19 cellular contexts compared by ENCODE assay signal in genomic region chr1:24605534-24606295, GRCh38. TPM values are rescaled to one million over a fixed set of nuclear protein-coding genes. Genes with fewer than 3 reads are reported as not detected.
DNase-seq lines count a peak whose midpoint lies in the region; ATAC-seq and TF ChIP-seq lines count a peak whose summit lies in the region.
"Had no signal": no experiment of that assay in that cellular context is flagged by ENCODE, and none has a peak within 500 bp of the region (broad histone marks: within the 10 kb centered on the region; RNA-seq: fewer than 3 reads in every experiment).

No MANE protein-coding gene starts in this region.

- H3K9ac ChIP-seq in endodermal cell (ENCODE audit: extremely low read depth, low read length, poor library complexity, severe bottlenecking), result no peak overlapping the region
- H3K9ac ChIP-seq in liver (ENCODE audit: low read depth in 1 of 2, low read length in 2 of 2), result no peak overlapping the region
- H3K9ac ChIP-seq in trophoblast cell (ENCODE audit: low read length), result no peak overlapping the region
- H3K9ac ChIP-seq: BLaER1 had no signal

- no peak overlapping the region for H3K27ac ChIP-seq in GM23338 (ENCODE audit: low read depth)
- no peak overlapping the region for H3K27ac ChIP-seq in endodermal cell (ENCODE audit: low read depth, low read length)
- H3K27ac ChIP-seq in liver (ENCODE audit: low read depth in 1 of 2, low read length in 2 of 2), result peak overlapping the region in 1 of 2 donors; percentile 19
- H3K27ac ChIP-seq in trophoblast cell (ENCODE audit: low read depth, low read length), result peak overlapping the region; percentile 76
- no peak overlapping the region for H3K27ac ChIP-seq in SJCRH30
- H3K27ac ChIP-seq: BLaER1 had no signal

- H3K4me3 Mint-ChIP-seq in GM23338 (no peak overlapping the region), endodermal cell (no peak overlapping the region), T-helper 17 cell (no peak overlapping the region)
- H3K4me3 Mint-ChIP-seq: CD8-positive, alpha-beta memory T cell had no signal

- 96% methylated on average over 7 to 19 of the region's 19 CpGs for WGBS in endodermal cell (ENCODE audit: insufficient coverage in 1 of 2, insufficient read length in 1 of 2), 2 experiments
- 55% methylated on average over 19 of the region's 19 CpGs for WGBS in liver
- WGBS in trophoblast cell (ENCODE audit: extremely low coverage, insufficient coverage, insufficient read length), result no CpG with 5 or more reads among the region's 19 CpGs

- H3K27ac Mint-ChIP-seq in GM23338 (no peak overlapping the region), endodermal cell (peak overlapping the region; percentile 19), T-helper 17 cell (no peak overlapping the region)
- H3K27ac Mint-ChIP-seq: CD8-positive, alpha-beta memory T cell had no signal

- H3K4me2 ChIP-seq in GM23338, result no peak overlapping the region
- no peak overlapping the region for H3K4me2 ChIP-seq in trophoblast cell (ENCODE audit: low read length)
- H3K4me2 ChIP-seq: BLaER1 had no signal

- H2BK120ac ChIP-seq in trophoblast cell (ENCODE audit: insufficient read depth, low read length, poor library complexity), result no peak overlapping the region

- no peak overlapping the region for H2BK12ac ChIP-seq in trophoblast cell (ENCODE audit: low read length)

- H3K36me3 ChIP-seq in GM23338 (ENCODE audit: insufficient read depth) (no peaks in the 10 kb centered on the region), endodermal cell (ENCODE audit: control insufficient read depth, insufficient read depth, low read length) (no peaks in the 10 kb centered on the region), liver (ENCODE audit: control insufficient read depth in 4 of 4, insufficient read depth in 3 of 4, low read depth in 1 of 4, low read length in 3 of 4) (no peaks in the 10 kb centered on the region), trophoblast cell (ENCODE audit: control insufficient read depth in 1 of 2, insufficient read depth in 2 of 2, low read length in 2 of 2) (no peaks in the 10 kb centered on the region), SJCRH30 (no peaks in the 10 kb centered on the region)
- H3K36me3 ChIP-seq: BLaER1, HAP-1 had no signal

- no peak overlapping the region for H2BK5ac ChIP-seq in trophoblast cell (ENCODE audit: low read depth, low read length, poor library complexity)

- H3K27me3 ChIP-seq in GM23338 (ENCODE audit: insufficient read depth), result no peaks in the 10 kb centered on the region
- H3K27me3 ChIP-seq in endodermal cell (ENCODE audit: control insufficient read depth, insufficient read depth, low read length, poor library complexity, severe bottlenecking), result no peaks in the 10 kb centered on the region
- H3K27me3 ChIP-seq in liver (ENCODE audit: control insufficient read depth in 4 of 4, insufficient read depth in 4 of 4, low read length in 3 of 4), result no peaks in the 10 kb centered on the region
- H3K27me3 ChIP-seq in trophoblast cell (ENCODE audit: insufficient read depth, low read length), result no peaks in the 10 kb centered on the region
- H3K27me3 ChIP-seq in SJCRH30, result no peaks in the 10 kb centered on the region
- H3K27me3 ChIP-seq: BLaER1 had no signal

- ATAC-seq in GM23338, result no peak
- no peak for ATAC-seq in T-helper 17 cell
- ATAC-seq: GM12878 had no signal

- no peaks in the 10 kb centered on the region for H3K79me2 ChIP-seq in GM23338 (replicated peaks; ENCODE audit: insufficient read depth)
- no peaks in the 10 kb centered on the region for H3K79me2 ChIP-seq in trophoblast cell (ENCODE audit: control insufficient read depth, insufficient read depth, low read length, poor library complexity)

- H2AK5ac ChIP-seq in trophoblast cell (ENCODE audit: low read length), result no peak overlapping the region

- no peak overlapping the region for H4K91ac ChIP-seq in trophoblast cell (ENCODE audit: low read depth, low read length)

- H3K9me2 ChIP-seq in GM23338 (ENCODE audit: insufficient read depth), result no peaks in the 10 kb centered on the region

- no peak overlapping the region for H4K12ac ChIP-seq in trophoblast cell (ENCODE audit: low read depth, low read length)

- peaks cover 2% of the 10 kb centered on the region for H3K27me3 Mint-ChIP-seq in GM23338 (ENCODE audit: insufficient read depth, low read depth, poor library complexity)
- peaks cover 5% of the 10 kb centered on the region for H3K27me3 Mint-ChIP-seq in endodermal cell (ENCODE audit: insufficient read depth)
- peaks cover 4% of the 10 kb centered on the region for H3K27me3 Mint-ChIP-seq in T-helper 17 cell

- TF ChIP-seq POLR2A in erythroblast (IDR thresholded peaks at IDR 0.05; ENCODE audit: low read length), result no peak

- H3K36me3 Mint-ChIP-seq in GM23338 (ENCODE audit: low read depth) (no peaks in the 10 kb centered on the region), endodermal cell (ENCODE audit: low read depth) (no peaks in the 10 kb centered on the region), T-helper 17 cell (ENCODE audit: low read depth) (no peaks in the 10 kb centered on the region)
- H3K36me3 Mint-ChIP-seq: CD8-positive, alpha-beta memory T cell had no signal

- H4K20me1 ChIP-seq in GM23338 (replicated peaks; ENCODE audit: insufficient read depth), result no peaks in the 10 kb centered on the region
- H4K20me1 ChIP-seq: BLaER1 had no signal

- 0 out of 2 replicates have a peak overlapping the region, but pooled peaks have one; percentile 18 for H2AFZ ChIP-seq in GM23338
- no peak overlapping the region for H2AFZ ChIP-seq in trophoblast cell (ENCODE audit: insufficient read depth, low read length, poor library complexity)

- H3K23ac ChIP-seq in trophoblast cell (ENCODE audit: low read length), result no peak overlapping the region

- H3K4me1 ChIP-seq in GM23338 (ENCODE audit: insufficient read depth) (no peaks in the 10 kb centered on the region), endodermal cell (ENCODE audit: control insufficient read depth, insufficient read depth, low read length) (peaks cover 8% of the 10 kb centered on the region), liver (ENCODE audit: control insufficient read depth in 4 of 4, insufficient read depth in 4 of 4, low read length in 3 of 4) (peaks cover 0 to 14% (median 3%) of the 10 kb centered on the region in 4 donors), trophoblast cell (ENCODE audit: control insufficient read depth in 1 of 2, insufficient read depth in 2 of 2, low read length in 2 of 2) (peaks cover 6 to 8% of the 10 kb centered on the region in 2 experiments), SJCRH30 (no peaks in the 10 kb centered on the region)
- H3K4me1 ChIP-seq: BLaER1, Caco-2, HAP-1 had no signal

- H4K8ac ChIP-seq in trophoblast cell (ENCODE audit: low read depth, low read length), result no peak overlapping the region

- H3K9me3 Mint-ChIP-seq in GM23338, result no peaks in the 10 kb centered on the region
- H3K9me3 Mint-ChIP-seq in endodermal cell, result no peaks in the 10 kb centered on the region

- H3K4me3 ChIP-seq in GM23338, result no peak overlapping the region
- H3K4me3 ChIP-seq in endodermal cell (ENCODE audit: low read length), result peak overlapping the region; percentile 12
- no peak overlapping the region for H3K4me3 ChIP-seq in liver (ENCODE audit: low read depth in 1 of 3, low read length in 3 of 3)
- no peak overlapping the region for H3K4me3 ChIP-seq in trophoblast cell (ENCODE audit: low read depth, low read length)
- H3K4me3 ChIP-seq in SJCRH30, result no peak overlapping the region
- H3K4me3 ChIP-seq: BLaER1, GM12878, HAP-1 had no signal

- no peak overlapping the region for H3K4ac ChIP-seq in trophoblast cell (ENCODE audit: low read depth, low read length)

- peaks cover 10% of the 10 kb centered on the region for H3K79me1 ChIP-seq in trophoblast cell (ENCODE audit: low read length)

- no peak for DNase-seq in GM23338 (ENCODE audit: low spot score)
- peak; percentile 36 for DNase-seq in endodermal cell
- peak; percentile 98 for DNase-seq in trophoblast cell
- DNase-seq in erythroblast (lab: John Stamatoyannopoulos, UW), result no peak
- DNase-seq in T-helper 17 cell, result no peak
- DNase-seq in superior temporal gyrus (ENCODE audit: extremely low spot score), result no peak
- DNase-seq in SJCRH30, result no peak
- DNase-seq: 8988T; AML-193; CD8-positive, alpha-beta memory T cell; DMS 273 treated with DMSO at 0.1 percent for 48 hours; GOT3 had no signal

- H3K4me1 Mint-ChIP-seq in GM23338 (no peaks in the 10 kb centered on the region), endodermal cell (peaks cover 18% of the 10 kb centered on the region), T-helper 17 cell (peaks cover 4% of the 10 kb centered on the region)

- no peak overlapping the region for H3K18ac ChIP-seq in trophoblast cell (ENCODE audit: low read length)

- H3K9me3 ChIP-seq in endodermal cell (ENCODE audit: control insufficient read depth, low read length) (no peaks in the 10 kb centered on the region), liver (ENCODE audit: control insufficient read depth in 4 of 4, low read length in 3 of 4) (peaks cover 0 to 3% (median 0%) of the 10 kb centered on the region in 4 donors), trophoblast cell (ENCODE audit: insufficient read depth, low read depth, low read length) (no peaks in the 10 kb centered on the region), T-helper 17 cell (ENCODE audit: control insufficient read depth, low read length, poor library complexity, severe bottlenecking) (no peaks in the 10 kb centered on the region), SJCRH30 (replicated peaks) (no peaks in the 10 kb centered on the region)
- H3K9me3 ChIP-seq: BLaER1, Caco-2, HAP-1 had no signal

- TF ChIP-seq CTCF in GM23338 (conservative IDR thresholded peaks at IDR 0.05; ENCODE audit: low read depth in 2 of 2) (no peak), endodermal cell (conservative IDR thresholded peaks at IDR 0.05) (no peak), liver (IDR thresholded peaks at IDR 0.05; ENCODE audit: low read depth, low read length, missing input control) (no peak)

- no peak for TF ChIP-seq RAD21 in liver (IDR thresholded peaks at IDR 0.05)

- no peak overlapping the region for H3K14ac ChIP-seq in trophoblast cell (ENCODE audit: low read length)

- no peaks in the 10 kb centered on the region for H3F3A ChIP-seq in GM23338 (replicated peaks; ENCODE audit: low read depth)

RNA-seq across cellular contexts. Expression of gene SRRM1, which starts 37.4 kb away (rescaled TPM):
- 115 and 118 TPM in 2 replicates for total RNA-seq in GM23338 (2014; rRNA removed; shearing (Covaris generic))
- 649 and 666 TPM in 2 replicates for polyA plus RNA-seq in GM23338 (2016; fragmentation: Nextera tagmentation; extraction: Ambion mirVana)
- total RNA-seq in endodermal cell, result 100 to 1,000 TPM; 233 to 293 TPM
- polyA plus RNA-seq in endodermal cell (2013, experiment 1 of 2), result 164 TPM
- 150 TPM for polyA plus RNA-seq in endodermal cell (2013, experiment 2 of 2)
- 10 to 100 TPM; 20.3 to 42.8 TPM for total RNA-seq in liver
- 10 to 100 TPM; 18.4 to 66.0 TPM for polyA plus RNA-seq in liver
- polyA plus RNA-seq in trophoblast cell (2013), result 231 and 235 TPM in 2 replicates
- 100 to 1,000 TPM; 289 to 319 TPM for total RNA-seq in T-helper 17 cell
- 114 and 131 TPM in 2 replicates for total RNA-seq in SJCRH30 (2014; rRNA removed; shearing (Covaris generic))

RNA-seq across cellular contexts. Expression of gene NCMAP, which starts 49.8 kb away (rescaled TPM):
- 0.17 and 0.85 TPM in 2 replicates for total RNA-seq in GM23338 (2014; rRNA removed; shearing (Covaris generic))
- polyA plus RNA-seq in GM23338 (2016; fragmentation: Nextera tagmentation; extraction: Ambion mirVana), result 0.12 and 0.23 TPM in 2 replicates
- total RNA-seq in endodermal cell, result under 1 TPM; 0.15 to 0.42 TPM
- not detected for polyA plus RNA-seq in endodermal cell (2013, experiment 1 of 2)
- not detected for polyA plus RNA-seq in endodermal cell (2013, experiment 2 of 2)
- total RNA-seq in liver, result 1 to 10 TPM in 1 of 2 donors, under 1 TPM in 1; 0.67 to 4.8 TPM
- under 1 TPM; 0.31 to 0.56 TPM for polyA plus RNA-seq in liver
- polyA plus RNA-seq in trophoblast cell (2013), result 2.6 and 3.2 TPM in 2 replicates
- not detected for total RNA-seq in T-helper 17 cell
- not detected in 2 replicates for total RNA-seq in SJCRH30 (2014; rRNA removed; shearing (Covaris generic))
- total RNA-seq: Daoy, GM12878, HT1080 had no signal
- polyA plus RNA-seq: CD8-positive, alpha-beta memory T cell; GM12878 had no signal

Comparison
In these comparisons a context has a peak if more than half of its experiments do, and no peak if none do; other contexts are left out.
1. DNase-seq: peak in endodermal cell (single experiment) and trophoblast cell (2 of 2); none in GM23338 (single experiment), erythroblast (0 of 2), T-helper 17 cell (0 of 3), superior temporal gyrus (single experiment) and SJCRH30 (0 of 2).